ENCODE assay signal across 9 cellular contexts in the genomic region with DNA sequence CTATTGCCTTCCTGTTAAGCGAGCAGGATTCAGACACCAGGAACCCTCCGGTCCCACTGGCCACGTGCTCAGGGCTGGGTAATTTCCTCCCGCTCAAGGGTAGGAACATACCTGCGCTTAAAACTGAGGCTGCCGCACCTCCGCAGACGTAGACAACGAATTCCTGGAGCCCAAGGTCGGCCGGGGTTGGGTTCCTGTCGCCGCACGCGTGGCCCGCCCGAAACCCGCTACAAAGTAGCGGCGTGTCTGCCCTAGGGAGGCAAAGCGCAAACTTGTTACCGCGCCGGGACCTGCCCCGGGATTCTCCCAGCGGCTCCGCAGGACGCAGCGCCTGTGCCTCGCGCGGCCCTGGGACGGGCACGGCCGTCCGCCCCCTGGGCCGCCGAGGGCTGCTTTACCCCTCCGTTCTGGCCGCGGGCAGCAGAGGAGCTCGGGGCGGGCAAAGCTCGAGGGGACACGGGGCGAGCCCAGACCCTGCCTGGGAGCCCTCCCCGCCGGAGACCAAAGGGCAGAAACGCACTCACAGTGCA. TPM values are rescaled to one million over a fixed set of nuclear protein-coding genes. Genes with fewer than 3 reads are reported as not detected.
DNase-seq lines count a peak whose midpoint lies in the region; ATAC-seq, FAIRE-seq and TF ChIP-seq lines count a peak whose summit lies in the region.
"Had no signal": no experiment of that assay in that cellular context is flagged by ENCODE, and none has a peak within 500 bp of the region (broad histone marks: within the 10 kb centered on the region; RNA-seq: fewer than 3 reads in every experiment).

No MANE protein-coding gene starts in this region.

- H3K9me3 ChIP-seq in HUES6 (ENCODE audit: control insufficient read depth, insufficient read depth, low read depth, low read length) (no peaks in the 10 kb centered on the region), ascending aorta (no peaks in the 10 kb centered on the region), skeletal muscle satellite cell (replicated peaks; ENCODE audit: low read length) (no peaks in the 10 kb centered on the region)
- H3K9me3 ChIP-seq: neutrophil had no signal

- TF ChIP-seq CTCF in ascending aorta (IDR thresholded peaks at IDR 0.05) (no peak), D721Med (IDR thresholded peaks at IDR 0.05; ENCODE audit: insufficient read depth, missing control alignments) (no peak)

- DNase-seq in ascending aorta (ENCODE audit: low spot score in 2 of 2), result no peak
- no peak for DNase-seq in NCI-H69 (lab: John Stamatoyannopoulos, UW)
- DNase-seq in D721Med (ENCODE audit: insufficient read length, low spot score), result no peak

- H3K4me1 ChIP-seq in HUES6 (ENCODE audit: control insufficient read depth, insufficient read depth, low read length) (peaks cover 6% of the 10 kb centered on the region), ascending aorta (peaks cover 0 to 6% of the 10 kb centered on the region in 2 donors), skeletal muscle satellite cell (ENCODE audit: control insufficient read depth, insufficient read depth, low read length) (peaks cover 11% of the 10 kb centered on the region)

- ATAC-seq in HG03159 (IDR thresholded peaks at IDR 0.05; ENCODE audit: unreplicated experiment) (no peak), GM19328 (IDR thresholded peaks at IDR 0.05; ENCODE audit: unreplicated experiment) (no peak)

- H3K27ac ChIP-seq in HUES6 (ENCODE audit: low read depth, low read length) (0 out of 2 replicates have a peak overlapping the region, but pooled peaks have one; percentile 5), ascending aorta (no peak overlapping the region)
- H3K27ac ChIP-seq: neutrophil had no signal

- H3K27me3 ChIP-seq in HUES6 (ENCODE audit: control insufficient read depth, insufficient read depth, low read length), result peaks cover 26% of the 10 kb centered on the region
- H3K27me3 ChIP-seq in ascending aorta, result no peaks in the 10 kb centered on the region
- peaks cover 38% of the 10 kb centered on the region for H3K27me3 ChIP-seq in skeletal muscle satellite cell (ENCODE audit: control insufficient read depth, insufficient read depth, low read length)

- H3K9ac ChIP-seq in HUES6 (ENCODE audit: low read length) (peak overlapping the region; percentile 6), skeletal muscle satellite cell (ENCODE audit: low read depth, low read length) (no peak overlapping the region)

- no peak for FAIRE-seq in D721Med (lab: Jason Lieb, UNC)

- peak overlapping the region; percentile 54 for H3K4me3 ChIP-seq in HUES6 (ENCODE audit: low read depth, low read length)
- peak overlapping the region; percentile 60 to 61 for H3K4me3 ChIP-seq in ascending aorta
- H3K4me3 ChIP-seq in iPS-11a (ENCODE audit: low read depth, low read length), result peak overlapping the region; percentile 24
- H3K4me3 ChIP-seq in skeletal muscle satellite cell (ENCODE audit: low read length), result peak overlapping the region; percentile 63

- H3K36me3 ChIP-seq in HUES6 (ENCODE audit: control insufficient read depth, insufficient read depth, low read length) (peaks cover 11% of the 10 kb centered on the region), ascending aorta (no peaks in the 10 kb centered on the region), skeletal muscle satellite cell (ENCODE audit: insufficient read depth, low read length) (no peaks in the 10 kb centered on the region)
- H3K36me3 ChIP-seq: neutrophil had no signal

- intact Hi-C loops in ascending aorta (cut with DNase I), result no loop called here

- H3K4me2 ChIP-seq in skeletal muscle satellite cell (ENCODE audit: low read length), result peak overlapping the region; percentile 84

RNA-seq across cellular contexts. Expression of a gene that starts 0.3 kb away (rescaled TPM):
- not detected for total RNA-seq in ascending aorta
- 0.22 TPM in 1 of 2 replicates, not detected in the other for total RNA-seq in skeletal muscle satellite cell (2012; rRNA removed)
